22 cellular contexts compared by ENCODE assay signal in the genomic region with DNA sequence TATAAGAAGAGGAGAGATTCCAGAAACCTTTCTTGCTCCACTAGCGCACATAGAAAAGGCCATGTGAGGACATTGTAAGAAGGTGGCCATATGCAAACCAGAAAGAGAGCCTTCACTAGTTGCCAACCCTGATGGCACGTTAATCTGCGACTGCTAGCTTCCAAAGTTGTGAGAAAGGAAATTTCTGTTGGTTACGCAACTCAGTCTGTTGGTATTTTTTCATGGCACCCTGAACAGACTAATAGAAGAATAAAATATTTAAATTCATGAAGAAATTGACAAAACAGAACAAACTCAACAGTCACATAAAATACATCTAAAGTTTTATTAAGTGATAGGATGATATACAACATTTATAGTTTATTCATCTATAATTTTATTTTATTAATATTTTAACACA.
DNase-seq lines count a peak whose midpoint lies in the region; ATAC-seq, FAIRE-seq and TF ChIP-seq lines count a peak whose summit lies in the region.
"Had no signal": no experiment of that assay in that cellular context is flagged by ENCODE, and none has a peak within 500 bp of the region (broad histone marks: within the 10 kb centered on the region; RNA-seq: fewer than 3 reads in every experiment).

No MANE protein-coding gene starts in this region.

- no peak overlapping the region for H4K91ac ChIP-seq in H1 (replicated peaks; ENCODE audit: insufficient read length, low read length)

- POLR2A ChIA-PET in HepG2 (lab: Yijun Ruan, JAX): no interaction called here
- POLR2A ChIA-PET in H1 (lab: Charles Lee; ENCODE audit: partially characterized antibody): no interaction called here

- ATAC-seq in HepG2 (no peak), right lobe of liver (no peak)
- ATAC-seq: A549; CD8-positive, alpha-beta T cell; GM12878 had no signal

- H4K8ac ChIP-seq in H1 (ENCODE audit: extremely low read depth, insufficient read depth, low read length): no peak overlapping the region

- in situ Hi-C loops in HepG2 (cut with HindIII; ENCODE audit: extremely low pct_ligation_motif_present, low pct_unique_long_range_greater_than_20kb): no loop called here

- H3K79me1 ChIP-seq in H1 (ENCODE audit: low read depth, low read length): no peaks in the 10 kb centered on the region

- H2BK12ac ChIP-seq in H1 (ENCODE audit: low read depth, low read length): no peak overlapping the region

- H2AK5ac ChIP-seq in H1 (ENCODE audit: low read depth, low read length): no peak overlapping the region

- no peaks in the 10 kb centered on the region for H3K4me1 ChIP-seq in HepG2 (ENCODE audit: insufficient read depth, low read length)
- no peaks in the 10 kb centered on the region for H3K4me1 ChIP-seq in right lobe of liver
- no peaks in the 10 kb centered on the region; a peak in 2 of 7 replicates for H3K4me1 ChIP-seq in H1 (replicated peaks in 1 of 4; ENCODE audit: control insufficient read depth in 3 of 4, insufficient read depth in 4 of 4, low read length in 3 of 4)
- H3K4me1 ChIP-seq: A549, Caco-2 had no signal

- no peak overlapping the region for H2BK20ac ChIP-seq in H1 (ENCODE audit: low read length)

- H2BK120ac ChIP-seq in H1 (replicated peaks; ENCODE audit: low read depth, low read length): no peak overlapping the region

- H3K9ac ChIP-seq in HepG2 (ENCODE audit: insufficient read depth, low read depth, low read length) (no peak overlapping the region), H1 (replicated peaks in 1 of 4; ENCODE audit: extremely low read depth in 1 of 4, low read depth in 3 of 4, low read length in 3 of 4) (no peak overlapping the region)
- H3K9ac ChIP-seq: BLaER1 treated with 17β-estradiol and CSF1 and Interleukin-3, amounts not matched to agents 10 nM and 100 nM had no signal

- no TSS peak for BruUV-seq in HepG2 (replicated peaks; lab: Mats Ljungman, UMichigan)

- peaks cover 55% of the 10 kb centered on the region for H3K9me3 ChIP-seq in HepG2 (ENCODE audit: low read length)
- no peaks in the 10 kb centered on the region for H3K9me3 ChIP-seq in right lobe of liver
- H3K9me3 ChIP-seq in H1 (ENCODE audit: insufficient read depth in 2 of 2, low read depth in 1 of 2, low read length in 1 of 2): no peaks in the 10 kb centered on the region
- H3K9me3 ChIP-seq: A549; BLaER1 treated with 17β-estradiol and CSF1 and Interleukin-3, amounts not matched to agents 10 nM and 100 nM; Caco-2 had no signal

- H4K20me1 ChIP-seq in HepG2 (ENCODE audit: insufficient read depth, low read length) (no peaks in the 10 kb centered on the region), H1 (replicated peaks in 1 of 2; ENCODE audit: control insufficient read depth in 1 of 2, insufficient read depth in 2 of 2, low read length in 2 of 2) (no peaks in the 10 kb centered on the region)
- H4K20me1 ChIP-seq: BLaER1 treated with 17β-estradiol and CSF1 and Interleukin-3, amounts not matched to agents 10 nM and 100 nM had no signal

- FAIRE-seq in HepG2 (lab: Jason Lieb, UNC) (no peak), H1 (lab: Jason Lieb, UNC) (no peak)
- FAIRE-seq: A549, D721Med, GM12878, GM12892, GM18507 had no signal

- no peak overlapping the region for H3K56ac ChIP-seq in H1 (replicated peaks; ENCODE audit: insufficient read length, low read depth, low read length)

- H3K18ac ChIP-seq in H1 (ENCODE audit: extremely low read depth, low read length): no peak overlapping the region

- H3K79me2 ChIP-seq in HepG2 (ENCODE audit: insufficient read depth, low read length) (no peaks in the 10 kb centered on the region), H1 (ENCODE audit: control insufficient read depth in 1 of 2, insufficient read depth in 2 of 2, low read length in 2 of 2) (no peaks in the 10 kb centered on the region)

- H3K36me3 ChIP-seq in HepG2 (replicated peaks in 1 of 2; ENCODE audit: control insufficient read depth in 1 of 2, insufficient read depth in 2 of 2, low read length in 2 of 2) (no peaks in the 10 kb centered on the region), right lobe of liver (no peaks in the 10 kb centered on the region), H1 (ENCODE audit: control insufficient read depth in 2 of 4, insufficient read depth in 4 of 4, low read length in 3 of 4) (no peaks in the 10 kb centered on the region)
- H3K36me3 ChIP-seq: BLaER1 treated with 17β-estradiol and CSF1 and Interleukin-3, amounts not matched to agents 10 nM and 100 nM had no signal

- no peak for TF ChIP-seq RAD21 in HepG2 (CRISPR knock-in tag; IDR thresholded peaks at IDR 0.05)
- TF ChIP-seq RAD21 in H1 (IDR thresholded peaks at IDR 0.05 in 1 of 2, conservative IDR thresholded peaks at IDR 0.05 in 1 of 2; ENCODE audit: low read depth in 2 of 2, low read length in 2 of 2): no peak

- no peak overlapping the region for H3K14ac ChIP-seq in H1 (ENCODE audit: insufficient read length)

- no peak overlapping the region for H4K5ac ChIP-seq in H1 (ENCODE audit: insufficient read length, low read depth, low read length)

- no peak overlapping the region for H2BK5ac ChIP-seq in H1 (ENCODE audit: low read depth, low read length)

- 25% methylated on average over 4 of the region's 4 CpGs for WGBS in HepG2 (ENCODE audit: low lambda C conversion rate)
- WGBS in right lobe of liver (ENCODE audit: insufficient coverage, low coverage, low lambda C conversion rate, missing lambda C conversion rate): 82% methylated on average over 4 of the region's 4 CpGs
- 94% methylated on average over 4 of the region's 4 CpGs; no CpG with 5 or more reads in 1 of the 2 experiments for WGBS in H1 (ENCODE audit: extremely low coverage in 1 of 2, insufficient coverage in 1 of 2, insufficient read length in 1 of 2, insufficient replicate concordance in 2 of 2, low coverage in 1 of 2, low lambda C conversion rate in 2 of 2, missing lambda C conversion rate in 1 of 2), 2 experiments

- no peak overlapping the region for H2BK15ac ChIP-seq in H1 (ENCODE audit: low read length)

- no peak overlapping the region for H3K4me3 ChIP-seq in HepG2 (replicated peaks in 1 of 3; ENCODE audit: insufficient read depth in 1 of 3, low read depth in 2 of 3, low read length in 3 of 3)
- H3K4me3 ChIP-seq in right lobe of liver: no peak overlapping the region
- no peak overlapping the region for H3K4me3 ChIP-seq in H1 (ENCODE audit: extremely low read depth in 1 of 4, insufficient read depth in 2 of 4, low read depth in 3 of 4, low read length in 4 of 4)
- H3K4me3 ChIP-seq: A549; BLaER1 treated with 17β-estradiol and CSF1 and Interleukin-3, amounts not matched to agents 10 nM and 100 nM; GM12878 had no signal

- H2AFZ ChIP-seq in HepG2 (ENCODE audit: low read length) (no peak overlapping the region), H1 (ENCODE audit: low read length) (no peak overlapping the region)

- no peak overlapping the region for H3K27ac ChIP-seq in HepG2 (ENCODE audit: extremely low read length, insufficient read depth, low read length)
- no peak overlapping the region for H3K27ac ChIP-seq in right lobe of liver
- no peak overlapping the region for H3K27ac ChIP-seq in H1 (ENCODE audit: low read depth, low read length)
- H3K27ac ChIP-seq: 22Rv1; A549; BLaER1 treated with 17β-estradiol and CSF1 and Interleukin-3, amounts not matched to agents 10 nM and 100 nM; C4-2B had no signal

- H3K23ac ChIP-seq in H1 (ENCODE audit: insufficient read length): no peak overlapping the region

- H3K4me2 ChIP-seq in HepG2 (ENCODE audit: low read depth, low read length) (no peak overlapping the region), H1 (ENCODE audit: insufficient read depth in 1 of 2, low read depth in 2 of 2, low read length in 2 of 2) (no peak overlapping the region)
- H3K4me2 ChIP-seq: A549; BLaER1 treated with 17β-estradiol and CSF1 and Interleukin-3, amounts not matched to agents 10 nM and 100 nM had no signal

- H3K27me3 ChIP-seq in HepG2 (ENCODE audit: control insufficient read depth in 1 of 2, insufficient read depth in 2 of 2, low read length in 2 of 2): no peaks in the 10 kb centered on the region
- H3K27me3 ChIP-seq in right lobe of liver: no peaks in the 10 kb centered on the region
- H3K27me3 ChIP-seq in H1 (replicated peaks in 1 of 4; ENCODE audit: control insufficient read depth in 3 of 4, extremely low read depth in 1 of 4, insufficient read depth in 3 of 4, low read length in 3 of 4): no peaks in the 10 kb centered on the region
- H3K27me3 ChIP-seq: BLaER1 treated with 17β-estradiol and CSF1 and Interleukin-3, amounts not matched to agents 10 nM and 100 nM had no signal

- no peaks in the 10 kb centered on the region for H3K23me2 ChIP-seq in H1 (ENCODE audit: low read depth, low read length)

- TF ChIP-seq CTCF in HepG2 (CRISPR knock-in tag; IDR thresholded peaks at IDR 0.05) (no peak), right lobe of liver (IDR thresholded peaks at IDR 0.05) (no peak), H1 (IDR thresholded peaks at IDR 0.05; ENCODE audit: control extremely low read depth in 1 of 3, insufficient read depth in 1 of 3, low read depth in 1 of 3, low read length in 3 of 3) (no peak)

- no peak for TF ChIP-seq POLR2A in HepG2 (IDR thresholded peaks at IDR 0.05; ENCODE audit: insufficient read depth in 1 of 2, low read depth in 2 of 2, low read length in 2 of 2)
- TF ChIP-seq POLR2A in right lobe of liver (IDR thresholded peaks at IDR 0.05): no peak
- no peak for TF ChIP-seq POLR2A in H1 (IDR thresholded peaks at IDR 0.05; ENCODE audit: control extremely low read depth in 1 of 2, low read depth in 2 of 2, low read length in 2 of 2)
- no peak for TF ChIP-seq POLR2A in erythroblast (IDR thresholded peaks at IDR 0.05; ENCODE audit: low read length)

- intact Hi-C loops in HepG2 (cut with micrococcal nuclease; ENCODE audit: unreplicated experiment): no loop called here
- intact Hi-C loops in right lobe of liver (cut with DNase I): no loop called here

- DNase-seq in HepG2 (ENCODE audit: low spot score) (no peak), right lobe of liver (no peak), H1 (ENCODE audit: low read depth in 1 of 2, low spot score in 2 of 2) (no peak), DMS53 treated with DMSO at 0.1 percent for 48 hours (lab: John Stamatoyannopoulos, UW; ENCODE audit: unreplicated experiment) (no peak), erythroblast (lab: John Stamatoyannopoulos, UW) (no peak)
- DNase-seq: AML-193; Caco-2; Calu3; CD4-positive, alpha-beta T cell; CD8-positive, alpha-beta T cell; DMS79; DND-41; EL; GDM1 had no signal

- CTCF ChIA-PET in HepG2 (lab: Yijun Ruan, JAX; ENCODE audit: low intra/inter-chr PET ratio, low total read pairs) (no interaction called here), H1 (lab: Charles Lee; ENCODE audit: partially characterized antibody) (no interaction called here)

- TF ChIP-seq EP300 in HepG2 (IDR thresholded peaks at IDR 0.05; ENCODE audit: low read depth in 2 of 2, low read length in 2 of 2) (no peak), HepG2 (CRISPR knock-in tag; IDR thresholded peaks at IDR 0.05; ENCODE audit: borderline replicate concordance) (no peak), H1 (IDR thresholded peaks at IDR 0.05; ENCODE audit: borderline replicate concordance in 1 of 2, low read depth in 2 of 2, low read length in 2 of 2) (no peak)

- no peak overlapping the region for H3K4ac ChIP-seq in H1 (replicated peaks; ENCODE audit: insufficient read length, low read depth, low read length)

TF ChIP-seq in H1, 55 proteins besides CTCF, POLR2A, EP300 and RAD21 (continues in another document):
- TF ChIP-seq, protein P1, sequence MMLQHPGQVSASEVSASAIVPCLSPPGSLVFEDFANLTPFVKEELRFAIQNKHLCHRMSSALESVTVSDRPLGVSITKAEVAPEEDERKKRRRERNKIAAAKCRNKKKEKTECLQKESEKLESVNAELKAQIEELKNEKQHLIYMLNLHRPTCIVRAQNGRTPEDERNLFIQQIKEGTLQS (IDR thresholded peaks at IDR 0.05; ENCODE audit: insufficient read depth, low read depth, low read length): no peak
